Comparison of ENCODE assay signal across 1 cellular context in the genomic region with DNA sequence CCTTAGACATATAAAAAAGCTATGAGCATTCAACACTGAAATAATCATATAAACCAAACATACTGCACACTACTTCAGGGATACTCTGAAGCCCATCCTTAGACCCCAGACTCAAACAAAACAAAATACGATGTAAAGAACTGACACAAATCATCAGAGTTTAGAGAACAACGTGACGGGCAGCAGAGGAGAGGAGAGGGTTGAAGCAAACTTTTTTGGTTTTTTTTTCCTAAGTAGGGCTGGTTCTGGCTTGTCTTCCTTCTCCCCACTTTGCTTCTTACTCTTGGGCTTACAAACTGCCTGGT.
A peak's percentile ranks its signal among the peaks of the same experiment; 100 is the strongest.
TF ChIP-seq lines count a peak whose summit lies in the region.

No MANE protein-coding gene starts in this region.

TF ChIP-seq in K562, 482 proteins besides CTCF, POLR2A, EP300 and RAD21 (continued from another document):
- TF ChIP-seq ZNF592 (IDR thresholded peaks at IDR 0.05) (0 out of 2 replicates have a peak, but pooled peaks have one; percentile 51), ZNF512 (tag; IDR thresholded peaks at IDR 0.05) (0 out of 2 replicates have a peak, but pooled peaks have one; percentile 14), NELFE (IDR thresholded peaks at IDR 0.05; ENCODE audit: insufficient read depth, insufficient read length) (no peak), ZKSCAN8 (CRISPR knock-in tag; IDR thresholded peaks at IDR 0.05) (no peak), SRSF7 (optimal IDR thresholded peaks at IDR 0.05; ENCODE audit: low read depth, low read length) (no peak), ZBTB40 (IDR thresholded peaks at IDR 0.05) (peak; percentile 45), ZBTB40 (CRISPR knock-in tag; IDR thresholded peaks at IDR 0.05) (no peak)
- TF ChIP-seq, protein P1, sequence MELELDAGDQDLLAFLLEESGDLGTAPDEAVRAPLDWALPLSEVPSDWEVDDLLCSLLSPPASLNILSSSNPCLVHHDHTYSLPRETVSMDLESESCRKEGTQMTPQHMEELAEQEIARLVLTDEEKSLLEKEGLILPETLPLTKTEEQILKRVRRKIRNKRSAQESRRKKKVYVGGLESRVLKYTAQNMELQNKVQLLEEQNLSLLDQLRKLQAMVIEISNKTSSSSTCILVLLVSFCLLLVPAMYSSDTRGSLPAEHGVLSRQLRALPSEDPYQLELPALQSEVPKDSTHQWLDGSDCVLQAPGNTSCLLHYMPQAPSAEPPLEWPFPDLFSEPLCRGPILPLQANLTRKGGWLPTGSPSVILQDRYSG (tag; conservative IDR thresholded peaks at IDR 0.05; ENCODE audit: low read depth) = 0 out of 2 replicates have a peak, but pooled peaks have one; percentile 24
